Comparison of ENCODE assay signal across 18 cellular contexts in the genomic region with DNA sequence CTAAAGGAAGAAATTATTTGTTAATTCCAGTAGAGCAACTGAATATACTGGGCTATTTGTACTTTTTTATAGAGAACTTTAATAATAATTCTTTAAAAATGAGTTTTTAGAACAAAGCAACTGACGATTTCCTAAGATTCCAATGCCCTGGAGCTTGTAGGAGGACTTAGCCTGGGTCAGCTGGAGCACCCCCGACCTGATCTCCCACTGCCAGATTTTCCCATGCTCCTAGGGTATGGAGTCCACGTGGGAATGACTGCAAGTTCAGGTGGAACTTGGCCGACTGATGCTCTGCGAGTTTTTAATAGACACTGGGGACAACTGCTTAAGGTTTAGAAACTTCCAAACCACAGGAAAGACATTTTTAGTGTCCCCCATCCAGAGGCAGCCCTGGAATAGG. TPM values are rescaled to one million over a fixed set of nuclear protein-coding genes. Genes with fewer than 3 reads are reported as not detected.
DNase-seq lines count a peak whose midpoint lies in the region; TF ChIP-seq lines count a peak whose summit lies in the region.
"Had no signal": no experiment of that assay in that cellular context is flagged by ENCODE, and none has a peak within 500 bp of the region (broad histone marks: within the 10 kb centered on the region; RNA-seq: fewer than 3 reads in every experiment).

No MANE protein-coding gene starts in this region.

- H3K27ac ChIP-seq in right atrium auricular region (no peak overlapping the region), BLaER1 (no peak overlapping the region), OCI-LY7 (ENCODE audit: low read depth, low read length, poor library complexity, severe bottlenecking) (peak overlapping the region; percentile 81)
- H3K27ac ChIP-seq: 22Rv1; A549; BLaER1 treated with 17β-estradiol and CSF1 and Interleukin-3, amounts not matched to agents 10 nM and 100 nM; C4-2B had no signal

- no TSS peak for BruUV-seq in OCI-LY7 (replicated peaks; lab: Mats Ljungman, UMichigan)

- CTCF ChIA-PET in OCI-LY7 (lab: Charles Lee; ENCODE audit: unreplicated experiment): no interaction called here

- no peaks in the 10 kb centered on the region for H3K27me3 ChIP-seq in right atrium auricular region
- no peaks in the 10 kb centered on the region for H3K27me3 ChIP-seq in BLaER1
- H3K27me3 ChIP-seq: BE2C; BLaER1 treated with 17β-estradiol and CSF1 and Interleukin-3, amounts not matched to agents 10 nM and 100 nM had no signal

- peak overlapping the region; percentile 47; the same call in 1 of the 2 replicates for H3K4me2 ChIP-seq in BLaER1
- H3K4me2 ChIP-seq in OCI-LY7 (ENCODE audit: low read length): peak overlapping the region; percentile 49; the same call in 1 of the 2 replicates
- H3K4me2 ChIP-seq: A549 had no signal

- H3K36me3 ChIP-seq in right atrium auricular region (no peaks in the 10 kb centered on the region), BLaER1 (no peaks in the 10 kb centered on the region), OCI-LY7 (ENCODE audit: insufficient read depth, low read length) (no peaks in the 10 kb centered on the region)
- H3K36me3 ChIP-seq: BE2C had no signal

- H3K4me1 ChIP-seq in right atrium auricular region (no peaks in the 10 kb centered on the region), BLaER1 (peaks cover 89% of the 10 kb centered on the region), OCI-LY7 (ENCODE audit: insufficient read depth, low read length, poor library complexity, severe bottlenecking) (peaks cover 79% of the 10 kb centered on the region)
- H3K4me1 ChIP-seq: A549, Caco-2 had no signal

- no peak overlapping the region for H3K9ac ChIP-seq in BLaER1
- H3K9ac ChIP-seq: BLaER1 treated with 17β-estradiol and CSF1 and Interleukin-3, amounts not matched to agents 10 nM and 100 nM had no signal

- H3K9me3 ChIP-seq in right atrium auricular region (no peaks in the 10 kb centered on the region), BLaER1 (no peaks in the 10 kb centered on the region), OCI-LY7 (ENCODE audit: low read length) (no peaks in the 10 kb centered on the region)
- H3K9me3 ChIP-seq: A549; BE2C; BLaER1 treated with 17β-estradiol and CSF1 and Interleukin-3, amounts not matched to agents 10 nM and 100 nM; Caco-2 had no signal

- intact Hi-C loops in cardiac septum (cut with DNase I) (no loop called here), OCI-LY7 (cut with micrococcal nuclease; ENCODE audit: unreplicated experiment) (no loop called here)

- no peaks in the 10 kb centered on the region for H3K79me2 ChIP-seq in OCI-LY7 (ENCODE audit: insufficient read depth, low read depth, low read length)

- DNase-seq in cardiac septum (ENCODE audit: low spot score): peak; percentile 54
- no peak for DNase-seq in right atrium auricular region (ENCODE audit: low spot score)
- DNase-seq in OCI-LY7 (ENCODE audit: low spot score): no peak
- DNase-seq in AG08395 (ENCODE audit: low spot score): no peak
- DNase-seq in NCI-H526 (lab: John Stamatoyannopoulos, UW): no peak
- DNase-seq: BE2C; Caco-2; Calu3; CD4-positive, alpha-beta T cell; CD8-positive, alpha-beta T cell; DMS79 treated with DMSO at 0.1 percent for 48 hours; GF-D8 had no signal

- H2AFZ ChIP-seq in OCI-LY7 (ENCODE audit: low read length): no peak overlapping the region

- POLR2A ChIA-PET in OCI-LY7 (lab: Charles Lee): no interaction called here

- TF ChIP-seq CTCF in right atrium auricular region (IDR thresholded peaks at IDR 0.05): no peak
- no peak for TF ChIP-seq CTCF in OCI-LY7 (conservative IDR thresholded peaks at IDR 0.05; ENCODE audit: low read length)

- H3K9me2 ChIP-seq in OCI-LY7 (ENCODE audit: insufficient read depth, low read length): no peaks in the 10 kb centered on the region

- H4K20me1 ChIP-seq in BLaER1 (no peaks in the 10 kb centered on the region), OCI-LY7 (ENCODE audit: insufficient read depth, low read length) (no peaks in the 10 kb centered on the region)

- H3K4me3 ChIP-seq in right atrium auricular region (no peak overlapping the region), BLaER1 (no peak overlapping the region), OCI-LY7 (ENCODE audit: low read depth, low read length, poor library complexity, severe bottlenecking) (no peak overlapping the region)
- H3K4me3 ChIP-seq: A549; BLaER1 treated with 17β-estradiol and CSF1 and Interleukin-3, amounts not matched to agents 10 nM and 100 nM had no signal

RNA-seq across cellular contexts. Expression of a gene that starts 25.5 kb away (rescaled TPM):
- total RNA-seq in cardiac septum (not detected), right atrium auricular region (not detected), OCI-LY7 (2022) (not detected in 2 replicates)
- not detected in 2 replicates for total RNA-seq in OCI-LY7 (2014; rRNA removed; shearing (Covaris generic))
- total RNA-seq: A172; Caco-2; Calu3; CD4-positive, alpha-beta T cell; CD8-positive, alpha-beta T cell had no signal
